In the genomic region with DNA sequence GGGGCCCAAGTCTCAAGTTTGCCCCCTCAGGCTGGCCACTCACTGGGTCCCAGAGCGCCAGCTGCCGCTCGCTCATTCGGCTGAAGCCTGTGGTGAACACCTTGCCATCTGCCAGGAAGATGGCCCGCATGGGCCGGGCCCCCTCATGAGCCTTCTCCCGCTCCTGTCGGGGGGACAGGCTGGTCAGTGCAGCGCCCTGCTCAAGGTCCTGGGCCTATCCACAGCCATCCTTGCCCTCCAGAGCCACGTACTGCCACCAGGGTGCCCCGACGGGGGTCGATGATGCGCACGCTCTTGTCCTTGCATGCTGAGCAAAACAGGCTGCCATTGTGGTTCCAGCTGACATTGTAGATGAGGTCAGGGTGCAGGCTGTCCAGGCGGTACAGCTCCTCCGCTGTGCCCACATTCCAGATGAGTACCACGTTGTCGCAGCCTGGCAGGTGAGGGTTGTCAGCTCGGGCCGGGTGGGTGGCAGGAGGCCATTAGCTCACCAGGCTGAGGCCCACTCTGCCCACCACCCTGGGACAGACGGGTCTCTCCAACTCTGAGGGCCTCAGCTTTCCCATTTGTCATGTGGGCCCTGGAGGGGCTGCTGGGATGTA, we compare ENCODE assay signal across 15 cellular contexts. TPM values are rescaled to one million over a fixed set of nuclear protein-coding genes. Genes with fewer than 3 reads are reported as not detected.
DNase-seq lines count a peak whose midpoint lies in the region; ATAC-seq, FAIRE-seq and TF ChIP-seq lines count a peak whose summit lies in the region.
"Had no signal": no experiment of that assay in that cellular context is flagged by ENCODE, and none has a peak within 500 bp of the region (broad histone marks: within the 10 kb centered on the region; RNA-seq: fewer than 3 reads in every experiment).

No MANE protein-coding gene starts in this region.

- H3K4me1 ChIP-seq in neuronal stem cell (ENCODE audit: control insufficient read depth in 2 of 2, insufficient read depth in 1 of 2, low read depth in 1 of 2, low read length in 2 of 2): peaks cover 2 to 3% of the 10 kb centered on the region in 2 donors

- no peak for FAIRE-seq in GM19239 (lab: Jason Lieb, UNC)
- FAIRE-seq: small intestine had no signal

- H3K9ac ChIP-seq in neuronal stem cell (ENCODE audit: low read depth, low read length, poor library complexity): no peak overlapping the region

- no peak overlapping the region for H2BK15ac ChIP-seq in neuronal stem cell (ENCODE audit: low read length)

- no peak overlapping the region for H4K8ac ChIP-seq in neuronal stem cell (ENCODE audit: low read depth, low read length)

- no peaks in the 10 kb centered on the region for H3K9me3 Mint-ChIP-seq in activated CD4-positive, alpha-beta T cell treated with anti-CD3 and anti-CD28 coated beads, Interleukin-2, amount 10 ng/mL, durations not matched to agents 24 days and 14 days
- no peaks in the 10 kb centered on the region for H3K9me3 Mint-ChIP-seq in HFFc6
- no peaks in the 10 kb centered on the region for H3K9me3 Mint-ChIP-seq in activated naive CD4-positive, alpha-beta T cell treated with anti-CD3 and anti-CD28 coated beads, Interleukin-2, amount 50 U/mL, for 72 hours

- H2BK120ac ChIP-seq in neuronal stem cell (ENCODE audit: low read depth, low read length): no peak overlapping the region

- no peak overlapping the region for H3K4ac ChIP-seq in neuronal stem cell (ENCODE audit: low read length)

- no CpG with 5 or more reads among the region's 22 CpGs for WGBS in neuronal stem cell (ENCODE audit: extremely low coverage in 2 of 2, insufficient read length in 2 of 2, insufficient replicate concordance in 1 of 2), 2 donors

- H3K4me2 ChIP-seq in neuronal stem cell (ENCODE audit: insufficient read depth, low read length, poor library complexity, severe bottlenecking): no peak overlapping the region

- no peak overlapping the region for H2AK5ac ChIP-seq in neuronal stem cell (ENCODE audit: low read depth, low read length)

- H3K23ac ChIP-seq in neuronal stem cell (ENCODE audit: low read depth, low read length, poor library complexity): peak overlapping the region; percentile 73

- H2BK12ac ChIP-seq in neuronal stem cell (ENCODE audit: low read length): no peak overlapping the region

- H3K27ac ChIP-seq in neuronal stem cell (replicated peaks; ENCODE audit: low read length): no peak overlapping the region

- H3K79me1 ChIP-seq in neuronal stem cell (ENCODE audit: low read depth, low read length): peaks cover 7% of the 10 kb centered on the region

- peaks cover 18 to 47% of the 10 kb centered on the region in 2 donors for H3K36me3 ChIP-seq in neuronal stem cell (replicated peaks in 1 of 2; ENCODE audit: control insufficient read depth in 2 of 2, insufficient read depth in 2 of 2, low read length in 2 of 2)

- intact Hi-C loops in activated CD4-positive, alpha-beta T cell treated with anti-CD3 and anti-CD28 coated beads, Interleukin-2, amount 10 ng/mL, durations not matched to agents 24 days and 14 days (cut with micrococcal nuclease): no loop called here

- H3K9me3 ChIP-seq in neuronal stem cell (replicated peaks in 1 of 2; ENCODE audit: control insufficient read depth in 2 of 2, insufficient read depth in 1 of 2, low read depth in 1 of 2, low read length in 2 of 2): no peaks in the 10 kb centered on the region
- H3K9me3 ChIP-seq: upper lobe of left lung had no signal

- H2AFZ ChIP-seq in neuronal stem cell (ENCODE audit: low read length): no peak overlapping the region

- H3K18ac ChIP-seq in neuronal stem cell (ENCODE audit: low read length): no peak overlapping the region

- ATAC-seq in activated naive CD4-positive, alpha-beta T cell treated with anti-CD3 and anti-CD28 coated beads, Interleukin-2, amount 50 U/mL, for 72 hours: no peak
- no peak for ATAC-seq in HG02571 (IDR thresholded peaks at IDR 0.05; ENCODE audit: unreplicated experiment)
- ATAC-seq: left colon had no signal

- TF ChIP-seq CTCF in HFFc6 (IDR thresholded peaks at IDR 0.05): no peak

- peaks cover 53% of the 10 kb centered on the region for H3K4me1 Mint-ChIP-seq in activated CD4-positive, alpha-beta T cell treated with anti-CD3 and anti-CD28 coated beads, Interleukin-2, amount 10 ng/mL, durations not matched to agents 24 days and 14 days
- H3K4me1 Mint-ChIP-seq in HFFc6 (ENCODE audit: low read depth): peaks cover 10% of the 10 kb centered on the region; the same call in 1 of the 2 replicates

- H3K14ac ChIP-seq in neuronal stem cell (ENCODE audit: low read length): peak overlapping the region; percentile 38

- H2BK5ac ChIP-seq in neuronal stem cell (ENCODE audit: low read length): no peak overlapping the region

- H3K27ac Mint-ChIP-seq in activated CD4-positive, alpha-beta T cell treated with anti-CD3 and anti-CD28 coated beads, Interleukin-2, amount 10 ng/mL, durations not matched to agents 24 days and 14 days: peak overlapping the region; percentile 81
- H3K27ac Mint-ChIP-seq in HFFc6: no peak overlapping the region
- peak overlapping the region; percentile 68 to 90 for H3K27ac Mint-ChIP-seq in activated naive CD4-positive, alpha-beta T cell treated with anti-CD3 and anti-CD28 coated beads, Interleukin-2, amount 50 U/mL, for 72 hours

- no peak for DNase-seq in activated CD4-positive, alpha-beta T cell treated with anti-CD3 and anti-CD28 coated beads, Interleukin-2, amount 10 ng/mL, durations not matched to agents 24 days and 14 days
- DNase-seq in activated CD4-positive, alpha-beta T cell treated with anti-CD3 and anti-CD28 coated beads, Interleukin-2, amount 50 U/mL, for 48 hours: no peak
- no peak for DNase-seq in HFFc6
- no peak for DNase-seq in activated naive CD4-positive, alpha-beta T cell treated with anti-CD3 and anti-CD28 coated beads, Interleukin-2, amount 50 U/mL, for 72 hours (ENCODE audit: low spot score in 2 of 2)
- DNase-seq in neuronal stem cell (ENCODE audit: low spot score): no peak
- DNase-seq in GM19239 (ENCODE audit: insufficient read length, low spot score): no peak
- no peak for DNase-seq in islet precursor cell
- DNase-seq: ACHN, head of caudate nucleus, left colon, nucleus accumbens, small intestine had no signal

- H3K36me3 Mint-ChIP-seq in activated CD4-positive, alpha-beta T cell treated with anti-CD3 and anti-CD28 coated beads, Interleukin-2, amount 10 ng/mL, durations not matched to agents 24 days and 14 days (ENCODE audit: low read depth): peaks cover 32% of the 10 kb centered on the region
- H3K36me3 Mint-ChIP-seq in HFFc6 (ENCODE audit: low read depth): no peaks in the 10 kb centered on the region; the same call in 1 of the 2 replicates
- peaks cover 33 to 36% of the 10 kb centered on the region in 2 donors for H3K36me3 Mint-ChIP-seq in activated naive CD4-positive, alpha-beta T cell treated with anti-CD3 and anti-CD28 coated beads, Interleukin-2, amount 50 U/mL, for 72 hours

- no peak overlapping the region for H3K4me3 ChIP-seq in neuronal stem cell (ENCODE audit: low read length in 2 of 2)
- H3K4me3 ChIP-seq: upper lobe of left lung had no signal

- H3K27me3 ChIP-seq in neuronal stem cell (ENCODE audit: control insufficient read depth in 3 of 3, insufficient read depth in 3 of 3, low read depth in 1 of 3, low read length in 3 of 3): peaks cover 0 to 3% (median 0%) of the 10 kb centered on the region in 3 experiments
- H3K27me3 ChIP-seq: upper lobe of left lung had no signal

- no peak overlapping the region for H4K91ac ChIP-seq in neuronal stem cell (ENCODE audit: low read depth, low read length, poor library complexity)

- peak overlapping the region; percentile 36 for H3K4me3 Mint-ChIP-seq in activated CD4-positive, alpha-beta T cell treated with anti-CD3 and anti-CD28 coated beads, Interleukin-2, amount 10 ng/mL, durations not matched to agents 24 days and 14 days
- H3K4me3 Mint-ChIP-seq in HFFc6: 0 out of 2 replicates have a peak overlapping the region, but pooled peaks have one; percentile 30

- no peaks in the 10 kb centered on the region for H3K27me3 Mint-ChIP-seq in activated CD4-positive, alpha-beta T cell treated with anti-CD3 and anti-CD28 coated beads, Interleukin-2, amount 10 ng/mL, durations not matched to agents 24 days and 14 days
- H3K27me3 Mint-ChIP-seq in HFFc6 (ENCODE audit: insufficient read depth): peaks cover 7% of the 10 kb centered on the region; the same call in 1 of the 2 replicates

RNA-seq across cellular contexts. Expression of a gene that starts 2.1 kb away (rescaled TPM):
- total RNA-seq in activated CD4-positive, alpha-beta T cell treated with anti-CD3 and anti-CD28 coated beads, Interleukin-2, amount 10 ng/mL, durations not matched to agents 24 days and 14 days: 251 and 259 TPM in 2 replicates
- 100 to 1,000 TPM in 5 of 6 experiments, 10 to 100 TPM in 1; 98.8 to 127 (median 108) TPM for total RNA-seq in HFFc6 (2021; fragmentation: NEBNext Ultra II Directional; extraction: Animal tissue kit (Norgen Biotek cat#: 25700))
- 100 to 1,000 TPM; 293 to 428 TPM for total RNA-seq in activated naive CD4-positive, alpha-beta T cell treated with anti-CD3 and anti-CD28 coated beads, Interleukin-2, amount 50 U/mL, for 72 hours
- polyA plus RNA-seq in neuronal stem cell (2013, experiment 1 of 2): 42.6 TPM
- polyA plus RNA-seq in neuronal stem cell (2013, experiment 2 of 2): 44.9 TPM

RNA-seq across cellular contexts. Expression of a gene that starts 3.7 kb away (rescaled TPM):
- total RNA-seq in activated CD4-positive, alpha-beta T cell treated with anti-CD3 and anti-CD28 coated beads, Interleukin-2, amount 10 ng/mL, durations not matched to agents 24 days and 14 days: 85.1 and 90.3 TPM in 2 replicates
- total RNA-seq in HFFc6 (2021; fragmentation: NEBNext Ultra II Directional; extraction: Animal tissue kit (Norgen Biotek cat#: 25700)): under 1 TPM in 3 of 6 experiments, not detected in 3; 0.35 to 0.50 (median 0.40) TPM
- total RNA-seq in activated naive CD4-positive, alpha-beta T cell treated with anti-CD3 and anti-CD28 coated beads, Interleukin-2, amount 50 U/mL, for 72 hours: 100 to 1,000 TPM in 1 of 2 donors, 10 to 100 TPM in 1; 65.2 to 131 TPM
- polyA plus RNA-seq in neuronal stem cell (2013, experiment 1 of 2): 0.49 TPM
- polyA plus RNA-seq in neuronal stem cell (2013, experiment 2 of 2): 0.71 TPM

RNA-seq across cellular contexts. Expression of a gene that starts 11.3 kb away (rescaled TPM):
- not detected in 2 replicates for total RNA-seq in activated CD4-positive, alpha-beta T cell treated with anti-CD3 and anti-CD28 coated beads, Interleukin-2, amount 10 ng/mL, durations not matched to agents 24 days and 14 days
- not detected for total RNA-seq in HFFc6 (2021; fragmentation: NEBNext Ultra II Directional; extraction: Animal tissue kit (Norgen Biotek cat#: 25700))
- total RNA-seq in activated naive CD4-positive, alpha-beta T cell treated with anti-CD3 and anti-CD28 coated beads, Interleukin-2, amount 50 U/mL, for 72 hours: not detected
- polyA plus RNA-seq in neuronal stem cell (2013, experiment 1 of 2): not detected
- polyA plus RNA-seq in neuronal stem cell (2013, experiment 2 of 2): not detected
- total RNA-seq: left colon, LHCN-M2, upper lobe of left lung had no signal
- polyA plus RNA-seq: small intestine had no signal

RNA-seq across cellular contexts. Expression of a gene that starts 12.9 kb away (rescaled TPM):
- total RNA-seq in activated CD4-positive, alpha-beta T cell treated with anti-CD3 and anti-CD28 coated beads, Interleukin-2, amount 10 ng/mL, durations not matched to agents 24 days and 14 days: 79.3 and 83.1 TPM in 2 replicates
- 10 to 100 TPM; 51.5 to 58.4 (median 55.8) TPM for total RNA-seq in HFFc6 (2021; fragmentation: NEBNext Ultra II Directional; extraction: Animal tissue kit (Norgen Biotek cat#: 25700))
- total RNA-seq in activated naive CD4-positive, alpha-beta T cell treated with anti-CD3 and anti-CD28 coated beads, Interleukin-2, amount 50 U/mL, for 72 hours: 10 to 100 TPM; 64.3 to 68.8 TPM
- 26.4 TPM for polyA plus RNA-seq in neuronal stem cell (2013, experiment 1 of 2)
- polyA plus RNA-seq in neuronal stem cell (2013, experiment 2 of 2): 24.3 TPM

RNA-seq across cellular contexts. Expression of a gene that starts 14.0 kb away (rescaled TPM):
- 0.66 and 0.68 TPM in 2 replicates for total RNA-seq in activated CD4-positive, alpha-beta T cell treated with anti-CD3 and anti-CD28 coated beads, Interleukin-2, amount 10 ng/mL, durations not matched to agents 24 days and 14 days
- not detected for total RNA-seq in HFFc6 (2021; fragmentation: NEBNext Ultra II Directional; extraction: Animal tissue kit (Norgen Biotek cat#: 25700))
- total RNA-seq in activated naive CD4-positive, alpha-beta T cell treated with anti-CD3 and anti-CD28 coated beads, Interleukin-2, amount 50 U/mL, for 72 hours: 1 to 10 TPM; 1.7 to 2.8 TPM
- 0.01 TPM for polyA plus RNA-seq in neuronal stem cell (2013, experiment 1 of 2)
- 0.04 TPM for polyA plus RNA-seq in neuronal stem cell (2013, experiment 2 of 2)

Comparison
In these comparisons a context has a peak if more than half of its experiments do, and no peak if none do; other contexts are left out.
1. RNA of a gene that starts 3.7 kb away (total RNA-seq): 65.2 to 131 TPM in activated naive CD4-positive, alpha-beta T cell treated with anti-CD3 and anti-CD28 coated beads, Interleukin-2, amount 50 U/mL, for 72 hours and 85.1 to 90.3 TPM in activated CD4-positive, alpha-beta T cell treated with anti-CD3 and anti-CD28 coated beads, Interleukin-2, amount 10 ng/mL, durations not matched to agents 24 days and 14 days; 0.35 to 0.50 TPM in HFFc6; every median in the first group is over 10 times any median in the second.